Comparison of ENCODE assay signal across 8 cellular contexts in the genomic region with DNA sequence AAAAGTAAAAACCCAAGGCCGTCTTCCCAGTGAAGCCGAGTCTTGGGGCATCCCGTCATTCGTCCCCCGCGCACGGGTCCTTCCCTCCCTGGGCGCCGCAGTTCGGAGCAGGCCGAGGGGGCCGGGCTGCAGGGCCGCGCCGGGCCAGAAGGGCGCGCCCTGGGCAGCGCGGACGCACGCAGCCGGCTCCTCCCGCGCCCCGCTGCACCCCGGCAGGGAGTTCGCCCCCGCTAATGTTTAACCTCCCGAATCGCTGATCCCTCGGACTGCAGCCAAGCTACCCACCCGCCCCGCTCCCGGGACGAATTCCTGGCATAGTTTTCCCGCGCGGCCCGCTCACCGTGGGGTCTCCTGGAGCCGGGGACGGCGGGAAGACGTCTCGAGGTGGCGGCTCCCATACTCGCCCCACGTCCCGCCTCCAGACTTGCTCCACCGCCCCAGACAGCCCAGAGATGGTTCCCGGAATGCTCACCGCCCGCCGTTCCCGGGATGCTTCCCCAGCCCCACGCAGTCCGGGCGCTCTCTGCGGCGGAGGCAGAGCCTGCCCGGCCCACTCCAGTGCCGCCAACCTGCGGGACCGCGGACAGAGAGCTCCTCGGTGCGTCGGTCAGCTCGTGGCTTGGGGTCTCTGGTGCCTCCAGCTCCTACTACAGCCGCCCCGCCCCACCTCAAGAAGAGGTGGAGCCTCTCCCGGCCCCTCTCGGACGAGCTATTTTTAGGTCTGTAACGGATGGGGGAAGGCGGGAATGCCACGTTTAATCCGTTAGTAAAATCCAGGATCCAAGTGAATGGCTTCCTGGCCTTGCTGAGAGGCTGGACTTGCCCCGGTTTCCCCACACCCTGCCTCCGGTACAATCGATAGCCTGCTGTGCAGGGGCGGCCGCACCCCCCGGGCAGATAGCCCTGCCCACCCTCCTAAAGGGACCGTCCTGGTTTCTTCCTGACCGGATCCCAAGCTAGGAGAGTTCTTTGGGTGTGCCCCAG. TPM values are rescaled to one million over a fixed set of nuclear protein-coding genes. Genes with fewer than 3 reads are reported as not detected.
DNase-seq lines count a peak whose midpoint lies in the region; ATAC-seq, FAIRE-seq and TF ChIP-seq lines count a peak whose summit lies in the region.

TSS of gene DZIP1L (minus strand) at position 621 of the 984 bp plus-strand sequence. CDS start 11,637 bp downstream, outside the sequence.

- intact Hi-C loops in A673 (cut with micrococcal nuclease; ENCODE audit: unreplicated experiment) = no loop called here

- H3K9me3 ChIP-seq in A673 (ENCODE audit: low read depth, low read length, poor library complexity, severe bottlenecking) = no peaks in the 10 kb centered on the region
- no peaks in the 10 kb centered on the region for H3K9me3 ChIP-seq in mononuclear cell (ENCODE audit: low read depth, low read length)
- no peaks in the 10 kb centered on the region for H3K9me3 ChIP-seq in suprapubic skin

- under 1% methylated on average over 62 of the region's 86 CpGs for WGBS in suprapubic skin

- peak; percentile 29; the same call in 1 of the 2 replicates for TF ChIP-seq CTCF in A673 (conservative IDR thresholded peaks at IDR 0.05; ENCODE audit: low read depth, low read length)
- peak in 1 of 2 donors; percentile 73 for TF ChIP-seq CTCF in suprapubic skin (IDR thresholded peaks at IDR 0.05)

- peak; percentile 68 for DNase-seq in A673 (ENCODE audit: low spot score)
- DNase-seq in GM12892 (ENCODE audit: insufficient read length) = peak; percentile 46
- peak; percentile 19 for DNase-seq in NCI-H2196 treated with DMSO at 0.1 percent for 48 hours (lab: John Stamatoyannopoulos, UW; ENCODE audit: unreplicated experiment)
- DNase-seq in activated CD4-positive, alpha-beta T cell treated with anti-CD3 and anti-CD28 coated beads, Interleukin-2, amount 50 U/mL, for 48 hours = peak; percentile 34 to 36
- peak; percentile 78 to 86 for DNase-seq in suprapubic skin (ENCODE audit: low spot score in 2 of 2)

- TF ChIP-seq POLR2A in GM12892 (IDR thresholded peaks at IDR 0.05; ENCODE audit: low read depth, low read length) (no peak), suprapubic skin (IDR thresholded peaks at IDR 0.05) (no peak)

- H3K36me3 ChIP-seq in A673 (ENCODE audit: insufficient read depth, low read length, poor library complexity, severe bottlenecking) (no peaks in the 10 kb centered on the region), suprapubic skin (no peaks in the 10 kb centered on the region)

- CTCF ChIA-PET in A673 (lab: Charles Lee) = interaction anchor here (0.7 kb wide), 1 partner anchor 1472 kb away, joined by 3 read pairs; no protein-coding TSS in a partner anchor

- POLR2A ChIA-PET in A673 (lab: Charles Lee; ENCODE audit: low non-redundant PET) = no interaction called here

- peak; percentile 78 for ATAC-seq in HG02970 (IDR thresholded peaks at IDR 0.05; ENCODE audit: low FRiP score, unreplicated experiment)
- peak; percentile 77 for ATAC-seq in esophagus mucosa

- H3K27ac ChIP-seq in A673 (ENCODE audit: low read depth, low read length, poor library complexity, severe bottlenecking) = peak within 1 kb of the TSS; percentile 68
- peak within 1 kb of the TSS; percentile 91 for H3K27ac ChIP-seq in suprapubic skin

- FAIRE-seq in GM12892 (lab: Jason Lieb, UNC) = no peak

- H3K4me3 ChIP-seq in A673 (ENCODE audit: low read depth, low read length, poor library complexity, severe bottlenecking) = peak within 1 kb of the TSS; percentile 75
- H3K4me3 ChIP-seq in mononuclear cell (ENCODE audit: low read length) = peak within 1 kb of the TSS; percentile 50
- peak within 1 kb of the TSS; percentile 86 for H3K4me3 ChIP-seq in suprapubic skin

- no TSS peak for BruUV-seq in A673 (replicated peaks; lab: Mats Ljungman, UMichigan)

- H3K27me3 ChIP-seq in A673 (replicated peaks; ENCODE audit: insufficient read depth, low read depth, low read length, poor library complexity) (no peaks in the 10 kb centered on the region), mononuclear cell (ENCODE audit: insufficient read depth, low read length) (peaks cover 5% of the 10 kb centered on the region), suprapubic skin (no peaks in the 10 kb centered on the region)

- no peak for TF ChIP-seq EP300 in suprapubic skin (IDR thresholded peaks at IDR 0.05)

- H3K4me1 ChIP-seq in A673 (ENCODE audit: insufficient read depth, low read length, poor library complexity, severe bottlenecking) (peaks cover 9% of the 10 kb centered on the region), mononuclear cell (ENCODE audit: insufficient read depth, low read length) (peaks cover 14% of the 10 kb centered on the region), suprapubic skin (peaks cover 44% of the 10 kb centered on the region)

RNA-seq across cellular contexts. Expression of gene DZIP1L, which starts in this region (rescaled TPM):
- total RNA-seq in A673 (2021) (3.8 and 8.1 TPM in 2 replicates), esophagus mucosa (2.4 TPM), mononuclear cell (0.21 TPM), suprapubic skin (100 to 1,000 TPM in 1 of 4 donors, 10 to 100 TPM in 3; 16.4 to 129 (median 18.3) TPM)
- polyA plus RNA-seq in GM12892 (2012; ENCODE audit: missing spikeins) = not detected

Comparison
In these comparisons a context has a peak if more than half of its experiments do, and no peak if none do; other contexts are left out.
1. Peak in every context shown above with its lines: DNase-seq, ATAC-seq, H3K4me3 ChIP-seq and H3K27ac ChIP-seq.
2. DNase-seq: peak in every context shown above with its lines; median percentile 82 in suprapubic skin; 68 in A673; 46 in GM12892; 35 in activated CD4-positive, alpha-beta T cell treated with anti-CD3 and anti-CD28 coated beads, Interleukin-2, amount 50 U/mL, for 48 hours; 19 in NCI-H2196 treated with DMSO at 0.1 percent for 48 hours.